9 cellular contexts compared by ENCODE assay signal in the genomic region with DNA sequence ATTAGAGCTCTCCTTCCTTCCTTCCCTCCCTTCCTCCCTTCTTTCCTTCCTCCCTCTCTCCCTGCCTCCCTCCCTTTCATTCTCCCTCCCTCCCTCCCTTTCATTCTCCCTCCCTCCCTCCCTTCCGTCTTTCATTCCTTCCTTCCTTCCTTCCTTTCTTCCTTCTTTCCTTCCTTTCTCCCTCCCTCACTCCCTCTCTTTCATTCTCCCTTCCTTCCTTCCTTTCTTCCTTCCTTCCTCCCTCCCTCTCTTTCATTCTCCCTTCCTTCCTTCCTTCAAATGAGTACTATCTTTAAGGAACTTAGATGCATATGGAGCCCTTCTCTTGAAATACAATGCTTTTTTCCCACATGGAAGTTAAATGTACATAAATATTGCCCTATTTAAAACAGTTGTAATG. TPM values are rescaled to one million over a fixed set of nuclear protein-coding genes. Genes with fewer than 3 reads are reported as not detected.
"Had no signal": no experiment of that assay in that cellular context is flagged by ENCODE, and none has a peak within 500 bp of the region (broad histone marks: within the 10 kb centered on the region; RNA-seq: fewer than 3 reads in every experiment).

No MANE protein-coding gene starts in this region.

- H2AFZ ChIP-seq: GM23338 had no signal

- H3K4me2 ChIP-seq: GM23338 had no signal

- FAIRE-seq: H1, H54, HTR-8/SVneo, K562 had no signal

- H3K4me3 ChIP-seq: GM23338, K562 had no signal

- DNase-seq: H9, HCEC 1CT, HFFc6, KG1 had no signal

- ATAC-seq: GM23338, K562 had no signal

RNA-seq across cellular contexts. Expression of a gene that starts 20.9 kb away (rescaled TPM):
- polyA plus RNA-seq: K562 had no signal
